Comparison of ENCODE assay signal across 14 cellular contexts in the genomic region with DNA sequence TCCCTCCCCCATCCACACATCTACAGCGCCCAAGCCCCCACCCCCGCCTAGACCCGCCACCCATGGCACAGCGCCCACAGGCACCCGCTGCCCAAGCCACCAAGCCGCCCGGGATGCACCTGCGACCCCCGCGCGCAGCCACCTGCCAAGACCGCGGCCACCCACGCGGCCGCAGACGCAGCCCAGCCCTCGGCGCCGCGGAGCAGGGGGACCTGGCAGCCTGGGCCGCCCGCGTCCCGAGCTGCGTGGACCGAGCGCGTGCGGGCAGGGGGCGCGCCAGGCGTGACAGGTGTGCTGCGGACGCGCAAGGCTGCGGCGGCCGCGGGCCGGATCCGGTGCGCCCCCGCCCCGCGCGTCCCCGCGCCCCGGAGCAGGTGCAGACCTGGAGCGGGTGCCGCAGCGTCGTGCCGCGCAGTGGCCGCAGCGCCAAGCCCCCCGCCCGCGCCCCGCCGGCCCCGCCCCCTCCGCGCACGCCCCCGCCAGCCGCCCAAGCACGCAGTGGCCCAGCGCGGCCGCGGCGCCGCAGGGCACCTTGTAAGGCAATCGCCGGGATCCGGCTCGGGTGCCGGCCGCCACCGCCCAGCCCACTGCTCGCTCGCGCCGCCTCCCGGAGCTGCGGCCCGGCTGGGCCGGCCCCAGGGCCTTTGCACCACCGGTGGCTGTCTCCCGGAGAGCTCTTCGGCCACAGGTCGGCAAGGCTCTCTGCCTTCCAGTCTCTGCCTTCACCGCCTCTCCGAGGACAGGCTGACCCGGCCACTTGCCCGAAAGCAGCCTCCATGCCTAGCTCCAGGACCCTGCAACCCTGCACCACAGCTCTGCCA. TPM values are rescaled to one million over a fixed set of nuclear protein-coding genes. Genes with fewer than 3 reads are reported as not detected.
DNase-seq lines count a peak whose midpoint lies in the region; ATAC-seq and TF ChIP-seq lines count a peak whose summit lies in the region.
"Had no signal": no experiment of that assay in that cellular context is flagged by ENCODE, and none has a peak within 500 bp of the region (broad histone marks: within the 10 kb centered on the region; RNA-seq: fewer than 3 reads in every experiment).

Gene PNCK, minus strand, starts transcription at position 416 of the 821 bp plus-strand sequence. CDS start 737 bp downstream, outside the sequence.

- H3K27ac ChIP-seq in caudate nucleus (ENCODE audit: low read depth, low read length): peak within 1 kb of the TSS; percentile 52
- H3K27ac ChIP-seq in transverse colon: peak within 1 kb of the TSS in 3 of 4 donors; percentile 9 to 60 (median 49)
- H3K27ac ChIP-seq in smooth muscle cell (ENCODE audit: low read depth): no peak within 1 kb of the TSS
- H3K27ac ChIP-seq: thyroid gland, VCaP had no signal

- H3K4me1 ChIP-seq in transverse colon (no peaks in the 10 kb centered on the region), smooth muscle cell (ENCODE audit: low read depth) (no peaks in the 10 kb centered on the region)
- H3K4me1 ChIP-seq: thyroid gland had no signal

- in situ Hi-C loops in transverse colon (cut with MboI; ENCODE audit: low pct_ligation_motif_present in 1 of 4, low pct_unique_long_range_greater_than_20kb in 1 of 4, low sequenced_read_pairs in 3 of 4): loop anchor here (25.0 kb wide), 2 partner anchors 111 to 711 kb away; no protein-coding TSS in a partner anchor

- H3K36me3 Mint-ChIP-seq in activated naive CD4-positive, alpha-beta T cell treated with anti-CD3 and anti-CD28 coated beads, Interleukin-2, amount 50 U/mL, for 24 hours: no peaks in the 10 kb centered on the region
- H3K36me3 Mint-ChIP-seq in memory B cell: peaks cover 1% of the 10 kb centered on the region

- H3K9me3 Mint-ChIP-seq in activated naive CD4-positive, alpha-beta T cell treated with anti-CD3 and anti-CD28 coated beads, Interleukin-2, amount 50 U/mL, for 24 hours: no peaks in the 10 kb centered on the region
- H3K9me3 Mint-ChIP-seq in memory B cell: no peaks in the 10 kb centered on the region

- H3K27me3 ChIP-seq in transverse colon (peaks cover 30% of the 10 kb centered on the region), smooth muscle cell (ENCODE audit: low read depth) (peaks cover 11% of the 10 kb centered on the region)
- H3K27me3 ChIP-seq: thyroid gland had no signal

- H3K9ac ChIP-seq in smooth muscle cell (ENCODE audit: low read depth): no peak within 1 kb of the TSS

- no peaks in the 10 kb centered on the region for H4K20me1 ChIP-seq in smooth muscle cell (ENCODE audit: low read depth)

- H3K4me2 ChIP-seq in smooth muscle cell: no peak within 1 kb of the TSS

- WGBS in transverse colon (ENCODE audit: low coverage in 1 of 2), 2 donors: 71% methylated on average over 52 of the region's 99 CpGs; no CpG with 5 or more reads in 1 of the 2 donors
- 41% methylated on average over 30 of the region's 99 CpGs for WGBS in smooth muscle cell (ENCODE audit: low lambda C conversion rate)

- no peak for TF ChIP-seq EP300 in transverse colon (IDR thresholded peaks at IDR 0.05; ENCODE audit: low read depth)

- TF ChIP-seq CTCF in transverse colon (IDR thresholded peaks at IDR 0.05) (no peak), smooth muscle cell (IDR thresholded peaks at IDR 0.05; ENCODE audit: borderline replicate concordance, insufficient read depth, poor library complexity, severe bottlenecking) (no peak)

- no peaks in the 10 kb centered on the region for H3K79me2 ChIP-seq in smooth muscle cell (ENCODE audit: low read depth)

- H3K4me1 Mint-ChIP-seq in activated naive CD4-positive, alpha-beta T cell treated with anti-CD3 and anti-CD28 coated beads, Interleukin-2, amount 50 U/mL, for 24 hours: peaks cover 4% of the 10 kb centered on the region
- H3K4me1 Mint-ChIP-seq in memory B cell: peaks cover 5% of the 10 kb centered on the region

- no peaks in the 10 kb centered on the region for H3K9me3 ChIP-seq in transverse colon
- no peaks in the 10 kb centered on the region for H3K9me3 ChIP-seq in smooth muscle cell (replicated peaks; ENCODE audit: low read depth)
- H3K9me3 ChIP-seq: thyroid gland had no signal

- H2AFZ ChIP-seq in smooth muscle cell (ENCODE audit: low read depth): no peak within 1 kb of the TSS

- ATAC-seq in memory B cell (ENCODE audit: low read depth): no peak
- no peak for ATAC-seq in GM21367 (IDR thresholded peaks at IDR 0.05; ENCODE audit: unreplicated experiment)

- H3K4me3 ChIP-seq in transverse colon: peak within 1 kb of the TSS in 1 of 4 donors; percentile 23
- H3K4me3 ChIP-seq in smooth muscle cell: no peak within 1 kb of the TSS
- H3K4me3 ChIP-seq: thyroid gland had no signal

- intact Hi-C loops in transverse colon (cut with DNase I; ENCODE audit: low total_unique reads): no loop called here

- no peak for DNase-seq in activated naive CD4-positive, alpha-beta T cell treated with anti-CD3 and anti-CD28 coated beads, Interleukin-2, amount 50 U/mL, for 16 hours
- DNase-seq in caudate nucleus (lab: John Stamatoyannopoulos, UW) (no peak), memory B cell (ENCODE audit: low spot score in 2 of 2) (no peak), transverse colon (no peak), smooth muscle cell (lab: John Stamatoyannopoulos, UW; ENCODE audit: unreplicated experiment) (no peak), foreskin melanocyte (no peak)
- DNase-seq: central memory CD4-positive, alpha-beta T cell; NCI-H526 treated with DMSO at 0.1 percent for 48 hours; retina; SIG-M5; thyroid gland had no signal

- H3F3A ChIP-seq in smooth muscle cell (ENCODE audit: low read depth): no peaks in the 10 kb centered on the region

- peak within 1 kb of the TSS; percentile 57 for H3K4me3 Mint-ChIP-seq in activated naive CD4-positive, alpha-beta T cell treated with anti-CD3 and anti-CD28 coated beads, Interleukin-2, amount 50 U/mL, for 24 hours
- peak within 1 kb of the TSS; percentile 58 for H3K4me3 Mint-ChIP-seq in memory B cell

- H3K27ac Mint-ChIP-seq in activated naive CD4-positive, alpha-beta T cell treated with anti-CD3 and anti-CD28 coated beads, Interleukin-2, amount 50 U/mL, for 24 hours: peak within 1 kb of the TSS; percentile 79
- H3K27ac Mint-ChIP-seq in memory B cell: no peak within 1 kb of the TSS

- TF ChIP-seq POLR2A in transverse colon (IDR thresholded peaks at IDR 0.05): no peak

- peaks cover 10% of the 10 kb centered on the region for H3K27me3 Mint-ChIP-seq in activated naive CD4-positive, alpha-beta T cell treated with anti-CD3 and anti-CD28 coated beads, Interleukin-2, amount 50 U/mL, for 24 hours
- peaks cover 12% of the 10 kb centered on the region for H3K27me3 Mint-ChIP-seq in memory B cell

- H3K36me3 ChIP-seq in transverse colon (no peaks in the 10 kb centered on the region), smooth muscle cell (ENCODE audit: low read depth) (no peaks in the 10 kb centered on the region)
- H3K36me3 ChIP-seq: thyroid gland had no signal

RNA-seq across cellular contexts. Expression of gene PNCK, which starts in this region (rescaled TPM):
- total RNA-seq in transverse colon (10 to 100 TPM in 1 of 4 donors, 1 to 10 TPM in 2, not detected in 1; 6.5 to 74.4 (median 7.9) TPM), smooth muscle cell (4.0 and 6.4 TPM in 2 replicates)
- 2.8 and 9.2 TPM in 2 replicates for polyA plus RNA-seq in smooth muscle cell
